8 cellular contexts compared by ENCODE assay signal in the genomic region with DNA sequence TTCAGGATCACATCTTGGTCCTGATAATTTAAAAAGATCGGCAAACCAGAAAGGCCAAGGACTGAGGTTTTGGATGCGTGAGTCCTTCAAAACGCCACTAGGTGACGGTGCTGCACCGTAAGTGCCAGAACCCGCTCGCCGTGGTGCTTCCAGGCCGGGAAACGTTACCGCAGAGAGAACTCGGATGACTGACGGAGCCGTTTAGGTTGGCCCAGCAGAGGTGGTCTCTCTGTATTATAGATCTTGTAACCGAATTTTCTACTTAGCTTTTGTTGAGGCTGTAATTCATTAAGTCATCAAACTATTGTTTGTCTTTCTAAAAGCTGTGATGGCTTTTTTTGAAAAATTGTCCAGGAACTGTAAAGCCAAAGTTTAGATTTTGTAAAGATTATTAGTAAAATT. TPM values are rescaled to one million over a fixed set of nuclear protein-coding genes. Genes with fewer than 3 reads are reported as not detected.
DNase-seq lines count a peak whose midpoint lies in the region; ATAC-seq and TF ChIP-seq lines count a peak whose summit lies in the region.

No MANE protein-coding gene starts in this region.

- H3K9me3 Mint-ChIP-seq in endothelial cell (ENCODE audit: unreplicated experiment): no peaks in the 10 kb centered on the region

- H3K27me3 Mint-ChIP-seq in endothelial cell (ENCODE audit: unreplicated experiment): no peaks in the 10 kb centered on the region

- peaks cover 13% of the 10 kb centered on the region for H3K4me1 Mint-ChIP-seq in endothelial cell (ENCODE audit: unreplicated experiment)

- TF ChIP-seq CTCF in endothelial cell (IDR thresholded peaks at IDR 0.05; ENCODE audit: unreplicated experiment): peak; percentile 68

- no peak overlapping the region for H3K27ac Mint-ChIP-seq in endothelial cell (ENCODE audit: unreplicated experiment)

- peak; percentile 82 for ATAC-seq in GM19043 (IDR thresholded peaks at IDR 0.05; ENCODE audit: low read depth, unreplicated experiment)
- ATAC-seq in HG03558 (IDR thresholded peaks at IDR 0.05; ENCODE audit: extremely low read depth, unreplicated experiment): peak; percentile 83

- no peak overlapping the region for H3K4me3 Mint-ChIP-seq in endothelial cell (ENCODE audit: unreplicated experiment)

- DNase-seq in Ammon's horn (ENCODE audit: low spot score) (peak; percentile 87), NOMO-1 (lab: John Stamatoyannopoulos, UW; ENCODE audit: unreplicated experiment in 2 of 2) (peak; percentile 46 to 64), endothelial cell (ENCODE audit: low spot score) (peak; percentile 73), mucosa of gallbladder (ENCODE audit: low spot score) (peak; percentile 67)
- DNase-seq in activated CD8-positive, alpha-beta memory T cell treated with anti-CD3 and anti-CD28 coated beads for 4 hours (ENCODE audit: low read depth in 2 of 2): peak; percentile 14 to 30
- peak; percentile 8 for DNase-seq in stimulated activated CD8-positive, alpha-beta memory T cell treated with anti-CD3 and anti-CD28 coated beads, Interleukin-7, amount 100 ng/mL, for 24 hours (ENCODE audit: low read depth)

- no peaks in the 10 kb centered on the region for H3K36me3 Mint-ChIP-seq in endothelial cell (ENCODE audit: low read depth, unreplicated experiment)

RNA-seq across cellular contexts. Expression of a gene that starts 39.8 kb away (rescaled TPM):
- total RNA-seq in endothelial cell (ENCODE audit: unreplicated experiment) (18.5 TPM), mucosa of gallbladder (1.1 TPM)

RNA-seq across cellular contexts. Expression of a gene that starts 52.8 kb away (rescaled TPM):
- total RNA-seq in endothelial cell (ENCODE audit: unreplicated experiment): 190 TPM
- 46.0 TPM for total RNA-seq in mucosa of gallbladder

Comparison
In these comparisons a context has a peak if more than half of its experiments do, and no peak if none do; other contexts are left out.
1. Peak in every context shown above with its lines: DNase-seq and ATAC-seq.
2. DNase-seq: peak in every context shown above with its lines; median percentile 87 in Ammon's horn; 73 in endothelial cell; 67 in mucosa of gallbladder; 55 in NOMO-1; 22 in activated CD8-positive, alpha-beta memory T cell treated with anti-CD3 and anti-CD28 coated beads for 4 hours; 8 in stimulated activated CD8-positive, alpha-beta memory T cell treated with anti-CD3 and anti-CD28 coated beads, Interleukin-7, amount 100 ng/mL, for 24 hours.